Comparison of ENCODE assay signal across 22 cellular contexts in genomic region chr15:36775209-36775608, GRCh38.
"Had no signal": no experiment of that assay in that cellular context is flagged by ENCODE, and none has a peak within 500 bp of the region (broad histone marks: within the 10 kb centered on the region; RNA-seq: fewer than 3 reads in every experiment).

No MANE protein-coding gene starts in this region.

- H3K9me3 Mint-ChIP-seq: central memory CD8-positive, alpha-beta T cell; dendritic cell treated with granulocyte-macrophage colony-stimulating factor and Interleukin-4, amounts not matched to agents 40 ng/mL and 50 ng/mL, for 4 days; effector memory CD8-positive, alpha-beta T cell; naive thymus-derived CD4-positive, alpha-beta T cell; neural crest cell had no signal

- H3K4me3 ChIP-seq: esophagus muscularis mucosa, hepatocyte, stomach, thoracic aorta, transverse colon had no signal

- H3K27me3 Mint-ChIP-seq: central memory CD8-positive, alpha-beta T cell; dendritic cell treated with granulocyte-macrophage colony-stimulating factor and Interleukin-4, amounts not matched to agents 40 ng/mL and 50 ng/mL, for 4 days; effector memory CD8-positive, alpha-beta T cell; naive thymus-derived CD4-positive, alpha-beta T cell had no signal

- H3K27me3 ChIP-seq: esophagus muscularis mucosa, hepatocyte, stomach, transverse colon had no signal

- H3K4me2 ChIP-seq: hepatocyte had no signal

- FAIRE-seq: colon, urothelium cell line had no signal

- H3K9me3 ChIP-seq: esophagus muscularis mucosa, stomach, thoracic aorta, transverse colon had no signal

- H3K79me2 ChIP-seq: hepatocyte had no signal

- H2AFZ ChIP-seq: hepatocyte had no signal

- H3K36me3 ChIP-seq: esophagus muscularis mucosa, stomach, thoracic aorta, transverse colon had no signal

- ATAC-seq: effector memory CD8-positive, alpha-beta T cell; left cardiac atrium; naive thymus-derived CD4-positive, alpha-beta T cell; sciatic nerve had no signal

- H3K27ac ChIP-seq: epithelial cell of prostate, esophagus muscularis mucosa, hepatocyte, stomach, thoracic aorta, transverse colon had no signal

- H3K4me1 ChIP-seq: stomach had no signal

- H3K4me3 Mint-ChIP-seq: central memory CD8-positive, alpha-beta T cell; dendritic cell treated with granulocyte-macrophage colony-stimulating factor and Interleukin-4, amounts not matched to agents 40 ng/mL and 50 ng/mL, for 4 days; effector memory CD8-positive, alpha-beta T cell; naive thymus-derived CD4-positive, alpha-beta T cell; neural crest cell had no signal

- H3K4me1 Mint-ChIP-seq: central memory CD8-positive, alpha-beta T cell; naive thymus-derived CD4-positive, alpha-beta T cell; neural crest cell had no signal

- DNase-seq: effector memory CD8-positive, alpha-beta T cell; foreskin melanocyte; head of caudate nucleus; kidney; left cardiac atrium; mesendoderm; naive thymus-derived CD4-positive, alpha-beta T cell; stimulated activated CD4-positive, alpha-beta T cell treated with anti-CD3 and anti-CD28 coated beads, Interleukin-12 subunit alpha, Interleukin-12 subunit beta, amount 100 ng/mL, for 4 hours; stimulated activated naive CD4-positive, alpha-beta T cell; stomach; substantia nigra; transverse colon had no signal

- H3K27ac Mint-ChIP-seq: dendritic cell treated with granulocyte-macrophage colony-stimulating factor and Interleukin-4, amounts not matched to agents 40 ng/mL and 50 ng/mL, for 4 days; effector memory CD8-positive, alpha-beta T cell; naive thymus-derived CD4-positive, alpha-beta T cell had no signal
